Comparison of ENCODE assay signal across 8 cellular contexts in the genomic region with DNA sequence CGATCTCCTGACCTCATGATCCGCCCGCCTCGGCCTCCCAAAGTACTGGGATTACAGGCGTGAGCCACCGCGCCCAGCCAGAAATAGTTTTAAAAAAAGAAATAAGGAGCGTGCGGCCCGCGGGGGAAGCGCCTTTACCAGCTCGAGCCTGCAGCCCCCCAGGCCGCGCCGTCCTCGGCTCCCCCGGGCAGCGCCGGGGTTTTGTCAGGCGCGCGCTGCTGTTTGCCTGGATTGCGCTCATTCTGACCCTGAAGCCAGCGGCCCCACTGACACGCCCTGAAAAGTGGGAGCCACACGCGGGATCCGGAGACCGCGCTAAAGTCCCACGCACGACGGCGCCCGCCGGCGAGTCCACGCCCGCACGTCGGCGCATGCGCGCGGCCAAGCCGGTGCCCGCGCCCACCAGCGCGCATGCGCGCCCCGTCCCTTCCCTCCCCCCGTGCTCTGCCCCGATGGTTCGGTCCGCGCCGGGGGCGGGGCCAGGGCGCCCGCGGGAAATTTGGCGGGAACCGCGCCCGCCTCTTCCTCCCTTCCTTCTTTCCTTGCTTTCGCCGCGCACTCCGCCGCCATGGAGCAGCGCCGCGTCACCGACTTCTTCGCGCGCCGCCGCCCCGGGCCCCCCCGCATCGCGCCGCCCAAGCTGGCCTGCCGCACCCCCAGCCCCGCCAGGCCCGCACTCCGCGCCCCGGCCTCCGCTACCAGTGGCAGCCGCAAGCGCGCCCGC. TPM values are rescaled to one million over a fixed set of nuclear protein-coding genes. Genes with fewer than 3 reads are reported as not detected.
DNase-seq lines count a peak whose midpoint lies in the region; TF ChIP-seq lines count a peak whose summit lies in the region.

Gene CDT1, plus strand, starts transcription at position 526 of the 724 bp plus-strand sequence. Its CDS starts 43 bp downstream, at position 569.

- no peak for TF ChIP-seq CTCF in epithelial cell of proximal tubule (conservative IDR thresholded peaks at IDR 0.05; ENCODE audit: low read depth, low read length)

- DNase-seq in AG08396 (ENCODE audit: low spot score), result peak; percentile 100
- DNase-seq in HPDE6-E6E7 (ENCODE audit: extremely low spot score), result peak; percentile 97
- DNase-seq in OCI-M1 (lab: John Stamatoyannopoulos, UW), result peak; percentile 91
- DNase-seq in activated T-cell treated with anti-CD3 and anti-CD28 coated beads for 24 hours (ENCODE audit: low read depth), result peak; percentile 81
- no peak for DNase-seq in epithelial cell of proximal tubule (ENCODE audit: low read depth)
- DNase-seq in mucosa of gallbladder (ENCODE audit: low spot score), result peak; percentile 82
- DNase-seq in stimulated activated CD8-positive, alpha-beta memory T cell treated with anti-CD3 and anti-CD28 coated beads, Interleukin-4, amount 100 ng/mL, for 4 hours (ENCODE audit: low read depth in 2 of 2, low spot score in 1 of 2), result peak; percentile 56 to 67

- peak; percentile 70 for TF ChIP-seq POLR2A in GM19099 (IDR thresholded peaks at IDR 0.05; ENCODE audit: extremely low read depth, insufficient read length, low read depth)

- peak within 1 kb of the TSS; percentile 77 for H3K4me3 ChIP-seq in epithelial cell of proximal tubule (ENCODE audit: low read depth, low read length)

RNA-seq across cellular contexts. Expression of gene CDT1, which starts in this region (rescaled TPM):
- total RNA-seq in epithelial cell of proximal tubule (76.2 and 88.5 TPM in 2 replicates), mucosa of gallbladder (3.2 TPM)

Comparison
In these comparisons a context has a peak if more than half of its experiments do, and no peak if none do; other contexts are left out.
1. RNA of gene CDT1 (total RNA-seq): 76.2 to 88.5 TPM in epithelial cell of proximal tubule; 3.2 TPM in mucosa of gallbladder (single experiment); every median in the first group is over 10 times any median in the second.